Comparison of ENCODE assay signal across 27 cellular contexts in genomic region chr2:128729051-128729450, GRCh38.
"Had no signal": no experiment of that assay in that cellular context is flagged by ENCODE, and none has a peak within 500 bp of the region (broad histone marks: within the 10 kb centered on the region; RNA-seq: fewer than 3 reads in every experiment).

No MANE protein-coding gene starts in this region.

- H3K9me3 ChIP-seq: testis, thoracic aorta, thyroid gland, tibial artery, transverse colon, vagina had no signal

- ATAC-seq: stimulated activated effector memory CD8-positive, alpha-beta T cell treated with anti-CD3 and anti-CD28 coated beads, Interleukin-12 subunit alpha, Interleukin-12 subunit beta, amount 100 ng/mL, for 72 hours; stimulated activated memory B cell treated with anti-CD40 and anti-IgM and Interleukin-4, amounts not matched to agents 10 μg/mL and 1 μg/mL and 100 μg/mL, for 72 hours; stimulated activated naive B cell treated with anti-CD40 and anti-IgM and Interleukin-4, amounts not matched to agents 10 μg/mL and 1 μg/mL and 100 μg/mL, for 72 hours; stimulated activated naive CD8-positive, alpha-beta T cell treated with anti-CD3 and anti-CD28 coated beads, Interleukin-15, amount 100 ng/mL, for 72 hours; stimulated activated naive CD8-positive, alpha-beta T cell treated with anti-CD3 and anti-CD28 coated beads, Interleukin-15, Interleukin-2, amounts not matched to agents 100 U/mL and 50 U/mL, for 24 hours; upper lobe of right lung had no signal

- H3K4me1 ChIP-seq: testis, uterus had no signal

- H3K27me3 ChIP-seq: stomach, suprapubic skin, testis, thyroid gland, tibial artery, tibial nerve, transverse colon, upper lobe of left lung, upper lobe of right lung, uterus, vagina had no signal

- FAIRE-seq: urothelium cell line had no signal

- H3K36me3 ChIP-seq: stomach, suprapubic skin, thoracic aorta, thyroid gland, tibial artery, tibial nerve, transverse colon, upper lobe of left lung, upper lobe of right lung, uterus, vagina had no signal

- DNase-seq: stimulated activated CD4-positive, alpha-beta T cell treated with anti-CD3 and anti-CD28 coated beads, Interleukin-2, amount 100 ng/mL, for 48 hours; stimulated activated CD4-positive, alpha-beta T cell treated with anti-CD3 and anti-CD28 coated beads, Interleukin-4, amount 100 ng/mL, for 1 hour; stimulated activated CD4-positive, alpha-beta T cell treated with anti-CD3 and anti-CD28 coated beads, Interleukin-4, amount 100 ng/mL, for 24 hours; stimulated activated CD4-positive, alpha-beta T cell treated with anti-CD3 and anti-CD28 coated beads, Interleukin-4, amount 100 ng/mL, for 4 hours; stimulated activated CD8-positive, alpha-beta memory T cell treated with anti-CD3 and anti-CD28 coated beads, Interleukin-4, amount 100 ng/mL, for 48 hours; stimulated activated naive B cell treated with anti-CD40 and anti-IgM and Interleukin-4, amounts not matched to agents 10 μg/mL and 1 μg/mL and 100 μg/mL, for 72 hours; stimulated activated naive CD4-positive, alpha-beta T cell; stimulated activated naive CD4-positive, alpha-beta T cell treated with Interleukin-2 at 50 U/mL for 16 hours; stimulated activated naive CD8-positive, alpha-beta T cell treated with anti-CD3 and anti-CD28 coated beads, Interleukin-15, amount 100 ng/mL, for 72 hours; stimulated activated naive CD8-positive, alpha-beta T cell treated with anti-CD3 and anti-CD28 coated beads, Interleukin-15, Interleukin-2, amounts not matched to agents 100 U/mL and 50 U/mL, for 24 hours; stomach; substantia nigra; testis; thyroid gland; tibial artery; transverse colon; trophoblast cell; upper lobe of left lung; upper lobe of right lung; uterus had no signal

- H3K4me3 ChIP-seq: stomach, suprapubic skin, testis, thoracic aorta, thyroid gland, tibial artery, tibial nerve, transverse colon, upper lobe of left lung, upper lobe of right lung, uterus, vagina had no signal

- H3K27ac ChIP-seq: stomach, suprapubic skin, testis, thoracic aorta, thyroid gland, tibial artery, tibial nerve, transverse colon, upper lobe of left lung, upper lobe of right lung, uterus, vagina had no signal
